Comparison of ENCODE assay signal across 17 cellular contexts in genomic region chr21:35814858-35815619, GRCh38.
DNase-seq lines count a peak whose midpoint lies in the region; ATAC-seq, FAIRE-seq and TF ChIP-seq lines count a peak whose summit lies in the region.
"Had no signal": no experiment of that assay in that cellular context is flagged by ENCODE, and none has a peak within 500 bp of the region (broad histone marks: within the 10 kb centered on the region; RNA-seq: fewer than 3 reads in every experiment).

No MANE protein-coding gene starts in this region.

- 67 to 72% methylated on average over 5 of the region's 5 CpGs for WGBS in GM23248 (ENCODE audit: low coverage in 1 of 2, low lambda C conversion rate in 2 of 2, missing lambda C conversion rate in 2 of 2), 2 experiments
- 3% methylated on average over 5 of the region's 5 CpGs for WGBS in K562 (ENCODE audit: insufficient coverage, low coverage, missing lambda C conversion rate)
- 60% methylated on average over 5 of the region's 5 CpGs for WGBS in mesenchymal stem cell

- intact Hi-C loops in K562 (cut with micrococcal nuclease), result no loop called here
- intact Hi-C loops in mucosa of descending colon (cut with DNase I, micrococcal nuclease), result no loop called here

- no peaks in the 10 kb centered on the region for H3K9me3 Mint-ChIP-seq in activated T-cell treated with anti-CD3 and anti-CD28 coated beads, Interleukin-2, amount 50 U/mL, for 72 hours
- H3K9me3 Mint-ChIP-seq: activated CD8-positive, alpha-beta T cell treated with anti-CD3 and anti-CD28 coated beads for 36 hours; activated naive CD4-positive, alpha-beta T cell treated with anti-CD3 and anti-CD28 coated beads, Interleukin-2, amount 50 U/mL, for 72 hours; activated T-cell treated with anti-CD3 and anti-CD28 coated beads, Interleukin-2, amount 50 U/mL, for 4 hours had no signal

- no peak for DNase-seq in GM23248
- no peak for DNase-seq in K562 (ENCODE audit: extremely low read depth in 1 of 4, low spot score in 3 of 4)
- DNase-seq in mesenchymal stem cell, result no peak
- DNase-seq in activated T-cell treated with anti-CD3 and anti-CD28 coated beads, Interleukin-2, amount 50 U/mL, for 72 hours, result no peak
- no peak for DNase-seq in mucosa of descending colon
- DNase-seq: activated CD8-positive, alpha-beta T cell treated with anti-CD3 and anti-CD28 coated beads for 36 hours; activated T-cell treated with anti-CD3 and anti-CD28 coated beads, Interleukin-2, amount 50 U/mL, for 4 hours; CD4-positive, alpha-beta memory T cell; colonic mucosa; foreskin keratinocyte; NCI-H2081 treated with DMSO at 0.1 percent for 48 hours; T-helper 9 cell had no signal

- H3K4me1 ChIP-seq in ACC112 (ENCODE audit: control insufficient read depth, insufficient read depth, low read length, unreplicated experiment) (peaks cover 7% of the 10 kb centered on the region), GM23248 (ENCODE audit: insufficient read depth) (no peaks in the 10 kb centered on the region), K562 (replicated peaks in 1 of 2; ENCODE audit: control insufficient read depth in 2 of 2, insufficient read depth in 2 of 2, low read length in 2 of 2) (no peaks in the 10 kb centered on the region), mesenchymal stem cell (ENCODE audit: control insufficient read depth, insufficient read depth, low read depth, low read length) (no peaks in the 10 kb centered on the region), mucosa of descending colon (ENCODE audit: low read depth) (no peaks in the 10 kb centered on the region)
- H3K4me1 ChIP-seq: body of pancreas, colonic mucosa, foreskin keratinocyte had no signal

- no peak overlapping the region for H2AK5ac ChIP-seq in mesenchymal stem cell (ENCODE audit: low read length, severe bottlenecking)

- H3K4me2 ChIP-seq in GM23248 (ENCODE audit: unreplicated experiment), result no peak overlapping the region
- H3K4me2 ChIP-seq in K562 (ENCODE audit: insufficient read depth, low read length), result no peak overlapping the region
- no peak overlapping the region for H3K4me2 ChIP-seq in mesenchymal stem cell (ENCODE audit: low read length, poor library complexity, severe bottlenecking)

- H2AFZ ChIP-seq in ACC112 (ENCODE audit: low read length, unreplicated experiment) (peak overlapping the region; percentile 85), GM23248 (peak overlapping the region; percentile 36), K562 (ENCODE audit: low read depth, low read length) (no peak overlapping the region), mesenchymal stem cell (ENCODE audit: low read depth, low read length) (peak overlapping the region; percentile 66)

- no peak overlapping the region for H3K27ac Mint-ChIP-seq in activated T-cell treated with anti-CD3 and anti-CD28 coated beads, Interleukin-2, amount 50 U/mL, for 72 hours
- H3K27ac Mint-ChIP-seq: activated CD8-positive, alpha-beta T cell treated with anti-CD3 and anti-CD28 coated beads for 36 hours; activated naive CD4-positive, alpha-beta T cell treated with anti-CD3 and anti-CD28 coated beads, Interleukin-2, amount 50 U/mL, for 72 hours; CD4-positive, alpha-beta memory T cell had no signal

- no peak for TF ChIP-seq EP300 in K562 (IDR thresholded peaks at IDR 0.05; ENCODE audit: low read length)

- TF ChIP-seq CTCF in K562 (IDR thresholded peaks at IDR 0.05 in 2 of 3, conservative IDR thresholded peaks at IDR 0.05 in 1 of 3; ENCODE audit: insufficient read depth in 2 of 3, low read depth in 1 of 3, low read length in 3 of 3), result no peak
- TF ChIP-seq CTCF in mucosa of descending colon (IDR thresholded peaks at IDR 0.05), result no peak

- no peak overlapping the region for H3K14ac ChIP-seq in mesenchymal stem cell (ENCODE audit: low read length in 2 of 2)

- peak overlapping the region in 1 of 2 experiments; percentile 71 for H3K18ac ChIP-seq in mesenchymal stem cell (ENCODE audit: low read depth in 1 of 2, low read length in 2 of 2)

- no peak for ATAC-seq in K562
- no peak for ATAC-seq in GM18909 (IDR thresholded peaks at IDR 0.05; ENCODE audit: poor library complexity, unreplicated experiment)
- ATAC-seq in activated T-cell treated with anti-CD3 and anti-CD28 coated beads, Interleukin-2, amount 50 U/mL, for 72 hours (replicated peaks in 1 of 2), result no peak
- no peak for ATAC-seq in mucosa of descending colon
- ATAC-seq: activated CD8-positive, alpha-beta T cell treated with anti-CD3 and anti-CD28 coated beads for 36 hours; activated naive CD4-positive, alpha-beta T cell treated with anti-CD3 and anti-CD28 coated beads, Interleukin-2, amount 50 U/mL, for 72 hours; activated T-cell treated with anti-CD3 and anti-CD28 coated beads, Interleukin-2, amount 50 U/mL, for 4 hours; body of pancreas; foreskin keratinocyte had no signal

- H3K4me3 Mint-ChIP-seq in activated T-cell treated with anti-CD3 and anti-CD28 coated beads, Interleukin-2, amount 50 U/mL, for 72 hours, result no peak overlapping the region
- H3K4me3 Mint-ChIP-seq: activated CD8-positive, alpha-beta T cell treated with anti-CD3 and anti-CD28 coated beads for 36 hours; activated T-cell treated with anti-CD3 and anti-CD28 coated beads, Interleukin-2, amount 50 U/mL, for 4 hours; CD4-positive, alpha-beta memory T cell had no signal

- H3K9me1 ChIP-seq in K562 (ENCODE audit: control insufficient read depth, insufficient read depth, low read length), result no peaks in the 10 kb centered on the region

- H3K27me3 Mint-ChIP-seq in activated T-cell treated with anti-CD3 and anti-CD28 coated beads, Interleukin-2, amount 50 U/mL, for 72 hours (ENCODE audit: low read depth), result no peaks in the 10 kb centered on the region
- H3K27me3 Mint-ChIP-seq: activated CD8-positive, alpha-beta T cell treated with anti-CD3 and anti-CD28 coated beads for 36 hours had no signal

- no peak for TF ChIP-seq RAD21 in K562 (CRISPR knock-in tag; conservative IDR thresholded peaks at IDR 0.05 in 1 of 2, IDR thresholded peaks at IDR 0.05 in 1 of 2)

- peak; percentile 37 for FAIRE-seq in K562 (lab: Jason Lieb, UNC)

- TF ChIP-seq POLR2A in K562 (conservative IDR thresholded peaks at IDR 0.05), result no peak

- H3K9ac ChIP-seq in GM23248 (no peak overlapping the region), K562 (ENCODE audit: insufficient read depth in 1 of 2, low read depth in 2 of 2, low read length in 2 of 2) (no peak overlapping the region), mesenchymal stem cell (ENCODE audit: low read length) (no peak overlapping the region)

- H3K4me1 Mint-ChIP-seq in activated T-cell treated with anti-CD3 and anti-CD28 coated beads, Interleukin-2, amount 50 U/mL, for 72 hours (ENCODE audit: low read depth), result no peaks in the 10 kb centered on the region
- H3K4me1 Mint-ChIP-seq: CD4-positive, alpha-beta memory T cell had no signal

- no peak overlapping the region for H3K23ac ChIP-seq in mesenchymal stem cell (ENCODE audit: low read length in 2 of 2)

- H3F3A ChIP-seq in GM23248 (ENCODE audit: insufficient read depth), result no peaks in the 10 kb centered on the region

- in situ Hi-C loops in GM23248 (cut with MboI), result no loop called here
- in situ Hi-C loops in K562 (cut with MboI), result no loop called here

- H2BK5ac ChIP-seq in mesenchymal stem cell (ENCODE audit: low read depth, low read length, poor library complexity, severe bottlenecking), result no peak overlapping the region

- BruUV-seq in K562 (replicated peaks; lab: Mats Ljungman, UMichigan), result no TSS peak

- H4K20me1 ChIP-seq in GM23248 (ENCODE audit: insufficient read depth) (no peaks in the 10 kb centered on the region), K562 (replicated peaks; ENCODE audit: control insufficient read depth, insufficient read depth, low read length) (no peaks in the 10 kb centered on the region)

- no peak overlapping the region for H2BK15ac ChIP-seq in mesenchymal stem cell (ENCODE audit: low read depth, poor library complexity, severe bottlenecking)

- H3K27me3 ChIP-seq in ACC112 (ENCODE audit: insufficient read depth, low read length) (no peaks in the 10 kb centered on the region), GM23248 (replicated peaks; ENCODE audit: insufficient read depth) (no peaks in the 10 kb centered on the region), K562 (ENCODE audit: control insufficient read depth in 2 of 2, insufficient read depth in 2 of 2, low read length in 2 of 2) (peaks cover 12 to 14% of the 10 kb centered on the region in 2 experiments; a peak in 4 of 5 replicates), mesenchymal stem cell (ENCODE audit: control insufficient read depth in 1 of 2, insufficient read depth in 1 of 2, low read length in 2 of 2) (peaks cover 0 to 4% of the 10 kb centered on the region in 2 experiments)
- H3K27me3 ChIP-seq: body of pancreas, colonic mucosa, foreskin keratinocyte had no signal

- H3K9me3 ChIP-seq in GM23248 (ENCODE audit: low read depth) (no peaks in the 10 kb centered on the region), K562 (replicated peaks; ENCODE audit: control insufficient read depth, insufficient read depth, low read depth, low read length) (no peaks in the 10 kb centered on the region), mesenchymal stem cell (ENCODE audit: control insufficient read depth, low read length) (no peaks in the 10 kb centered on the region), mucosa of descending colon (no peaks in the 10 kb centered on the region)
- H3K9me3 ChIP-seq: body of pancreas, colonic mucosa had no signal

- no peak overlapping the region for H3K4ac ChIP-seq in mesenchymal stem cell (ENCODE audit: low read depth in 1 of 2, low read length in 2 of 2)

- POLR2A ChIA-PET in K562 (lab: Yijun Ruan, JAX), result interaction anchor here (0.6 to 1.0 kb wide), 3 partner anchors 8 to 357 kb away, joined by 3 to 5 read pairs (median 4); no protein-coding TSS in a partner anchor

- CTCF ChIA-PET in K562 (lab: Yijun Ruan, JAX; ENCODE audit: low intra/inter-chr PET ratio), result no interaction called here

- peak overlapping the region; percentile 95 for H4K8ac ChIP-seq in mesenchymal stem cell (ENCODE audit: low read length)

- H3K36me3 Mint-ChIP-seq in activated T-cell treated with anti-CD3 and anti-CD28 coated beads, Interleukin-2, amount 50 U/mL, for 72 hours (ENCODE audit: insufficient read depth in 2 of 2), result no peaks in the 10 kb centered on the region
- H3K36me3 Mint-ChIP-seq: activated naive CD4-positive, alpha-beta T cell treated with anti-CD3 and anti-CD28 coated beads, Interleukin-2, amount 50 U/mL, for 72 hours; CD4-positive, alpha-beta memory T cell had no signal

- H3K36me3 ChIP-seq in ACC112 (ENCODE audit: insufficient read depth, low read length), result no peaks in the 10 kb centered on the region
- no peaks in the 10 kb centered on the region for H3K36me3 ChIP-seq in GM23248 (ENCODE audit: low read depth)
- H3K36me3 ChIP-seq in K562 (ENCODE audit: control insufficient read depth, insufficient read depth, low read length), result no peaks in the 10 kb centered on the region
- H3K36me3 ChIP-seq in mesenchymal stem cell (ENCODE audit: control insufficient read depth in 1 of 2, insufficient read depth in 2 of 2, low read depth in 1 of 2, low read length in 2 of 2), result no peaks in the 10 kb centered on the region
- H3K36me3 ChIP-seq in mucosa of descending colon (ENCODE audit: low read depth), result no peaks in the 10 kb centered on the region
- H3K36me3 ChIP-seq: colonic mucosa had no signal

- H3K79me1 ChIP-seq in mesenchymal stem cell (replicated peaks; ENCODE audit: low read length, poor library complexity, severe bottlenecking), result no peaks in the 10 kb centered on the region

- no peak overlapping the region for H2BK120ac ChIP-seq in mesenchymal stem cell (ENCODE audit: low read depth, low read length)

- H3K79me2 ChIP-seq in ACC112 (ENCODE audit: control insufficient read depth, insufficient read depth, low read length, unreplicated experiment) (no peaks in the 10 kb centered on the region), GM23248 (ENCODE audit: insufficient read depth) (no peaks in the 10 kb centered on the region), K562 (ENCODE audit: control insufficient read depth, insufficient read depth, low read length) (no peaks in the 10 kb centered on the region)

- H4K91ac ChIP-seq in mesenchymal stem cell (ENCODE audit: low read length), result peak overlapping the region; percentile 39

- H3K4me3 ChIP-seq in ACC112 (ENCODE audit: low read depth, low read length) (no peak overlapping the region), GM23248 (no peak overlapping the region), K562 (no peak overlapping the region), mesenchymal stem cell (ENCODE audit: insufficient read depth in 1 of 2, low read depth in 1 of 2, low read length in 2 of 2) (no peak overlapping the region), mucosa of descending colon (no peak overlapping the region)
- H3K4me3 ChIP-seq: body of pancreas, colonic mucosa, SK-N-MC had no signal

- no peaks in the 10 kb centered on the region for H3K9me2 ChIP-seq in GM23248 (ENCODE audit: insufficient read depth)

- H3K27ac ChIP-seq in ACC112 (ENCODE audit: low read depth, low read length), result no peak overlapping the region
- H3K27ac ChIP-seq in GM23248, result no peak overlapping the region
- no peak overlapping the region for H3K27ac ChIP-seq in K562 (ENCODE audit: extremely low read depth, low read depth, low read length)
- H3K27ac ChIP-seq in mesenchymal stem cell (ENCODE audit: low read length, poor library complexity, severe bottlenecking), result no peak overlapping the region
- H3K27ac ChIP-seq: colonic mucosa, foreskin keratinocyte, SK-N-MC had no signal

- H2BK12ac ChIP-seq in mesenchymal stem cell (ENCODE audit: low read length in 2 of 2), result no peak overlapping the region
